Comparison of ENCODE assay signal across 8 cellular contexts in the genomic region with DNA sequence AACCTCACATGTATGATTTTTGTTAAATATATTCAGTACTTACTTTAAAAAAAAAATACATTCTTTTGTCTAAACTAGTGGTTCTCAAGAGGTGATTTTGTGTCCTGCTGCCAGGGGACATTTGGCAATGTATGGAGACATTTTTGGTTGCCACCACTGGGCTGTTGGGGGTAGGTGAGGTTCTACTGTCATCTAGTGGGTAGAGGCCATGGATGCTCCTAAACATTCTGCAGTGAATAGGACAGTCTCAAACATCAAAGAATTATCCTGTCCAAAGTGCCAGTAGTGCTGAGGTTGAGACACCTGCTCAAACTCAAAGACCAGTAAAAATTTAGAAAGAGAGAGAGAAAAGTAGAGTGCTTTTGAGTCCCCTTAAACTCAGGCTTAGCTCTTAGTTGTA. TPM values are rescaled to one million over a fixed set of nuclear protein-coding genes. Genes with fewer than 3 reads are reported as not detected.
A peak's percentile ranks its signal among the peaks of the same experiment; 100 is the strongest.
DNase-seq lines count a peak whose midpoint lies in the region; ATAC-seq, FAIRE-seq and TF ChIP-seq lines count a peak whose summit lies in the region.

No MANE protein-coding gene starts in this region.

- no peak overlapping the region for H3K27ac Mint-ChIP-seq in stimulated activated effector memory CD8-positive, alpha-beta T cell treated with anti-CD3 and anti-CD28 coated beads, Interleukin-12 subunit alpha, Interleukin-12 subunit beta, amount 100 ng/mL, for 72 hours

- H3K4me1 Mint-ChIP-seq in stimulated activated effector memory CD8-positive, alpha-beta T cell treated with anti-CD3 and anti-CD28 coated beads, Interleukin-12 subunit alpha, Interleukin-12 subunit beta, amount 100 ng/mL, for 72 hours, result no peaks in the 10 kb centered on the region

- no peak for FAIRE-seq in HTR-8/SVneo (lab: Jason Lieb, UNC)

- no peak for DNase-seq in AG09319 (ENCODE audit: extremely low read depth, low read depth)
- peak; percentile 3 for DNase-seq in RPMI8226
- DNase-seq in fibroblast of the aortic adventitia (ENCODE audit: low read depth), result peak; percentile 25
- no peak for DNase-seq in stimulated activated effector memory CD8-positive, alpha-beta T cell treated with anti-CD3 and anti-CD28 coated beads, Interleukin-12 subunit alpha, Interleukin-12 subunit beta, amount 100 ng/mL, for 72 hours (ENCODE audit: low spot score in 2 of 2)
- no peak for DNase-seq in HTR-8/SVneo (ENCODE audit: insufficient read length, low spot score)
- no peak for DNase-seq in activated CD8-positive, alpha-beta memory T cell treated with anti-CD3 and anti-CD28 coated beads, Interleukin-2, amount 50 U/mL, for 4 hours
- no peak for DNase-seq in NCI-H1436 (lab: John Stamatoyannopoulos, UW)

- no peak overlapping the region for H3K4me3 ChIP-seq in fibroblast of the aortic adventitia (ENCODE audit: low read depth, low read length)

- no peaks in the 10 kb centered on the region for H3K9me3 Mint-ChIP-seq in stimulated activated effector memory CD8-positive, alpha-beta T cell treated with anti-CD3 and anti-CD28 coated beads, Interleukin-12 subunit alpha, Interleukin-12 subunit beta, amount 100 ng/mL, for 72 hours

- peak; percentile 50 for ATAC-seq in stimulated activated effector memory CD8-positive, alpha-beta T cell treated with anti-CD3 and anti-CD28 coated beads, Interleukin-12 subunit alpha, Interleukin-12 subunit beta, amount 100 ng/mL, for 72 hours

- no peaks in the 10 kb centered on the region for H3K36me3 Mint-ChIP-seq in stimulated activated effector memory CD8-positive, alpha-beta T cell treated with anti-CD3 and anti-CD28 coated beads, Interleukin-12 subunit alpha, Interleukin-12 subunit beta, amount 100 ng/mL, for 72 hours

- H3K4me3 Mint-ChIP-seq in stimulated activated effector memory CD8-positive, alpha-beta T cell treated with anti-CD3 and anti-CD28 coated beads, Interleukin-12 subunit alpha, Interleukin-12 subunit beta, amount 100 ng/mL, for 72 hours, result no peak overlapping the region

- TF ChIP-seq CTCF in AG09319 (IDR thresholded peaks at IDR 0.05; ENCODE audit: low read depth, low read length), result peak; percentile 58
- peak; percentile 60 for TF ChIP-seq CTCF in GM12872 (IDR thresholded peaks at IDR 0.05; ENCODE audit: insufficient read depth, low read depth, low read length)
- peak; percentile 73 for TF ChIP-seq CTCF in fibroblast of the aortic adventitia (IDR thresholded peaks at IDR 0.05; ENCODE audit: insufficient read depth, low read length)

RNA-seq across cellular contexts. Expression of a gene that starts 32.9 kb away (rescaled TPM):
- 19.9 and 21.4 TPM in 2 replicates for total RNA-seq in fibroblast of the aortic adventitia (ENCODE audit: low replicate concordance)

Comparison
In these comparisons a context has a peak if more than half of its experiments do, and no peak if none do; other contexts are left out.
1. DNase-seq: peak in RPMI8226 (single experiment) and fibroblast of the aortic adventitia (single experiment); none in AG09319 (single experiment), stimulated activated effector memory CD8-positive, alpha-beta T cell treated with anti-CD3 and anti-CD28 coated beads, Interleukin-12 subunit alpha, Interleukin-12 subunit beta, amount 100 ng/mL, for 72 hours (0 of 2), HTR-8/SVneo (single experiment), activated CD8-positive, alpha-beta memory T cell treated with anti-CD3 and anti-CD28 coated beads, Interleukin-2, amount 50 U/mL, for 4 hours (single experiment) and NCI-H1436 (single experiment).
2. Peak in every context shown above with its lines, with median percentiles within 50 percentile points of each other: CTCF ChIP-seq.